21 cellular contexts compared by ENCODE assay signal in genomic region chr20:58627212-58628072, GRCh38. TPM values are rescaled to one million over a fixed set of nuclear protein-coding genes. Genes with fewer than 3 reads are reported as not detected.
DNase-seq lines count a peak whose midpoint lies in the region; ATAC-seq and TF ChIP-seq lines count a peak whose summit lies in the region.
"Had no signal": no experiment of that assay in that cellular context is flagged by ENCODE, and none has a peak within 500 bp of the region (broad histone marks: within the 10 kb centered on the region; RNA-seq: fewer than 3 reads in every experiment).

No MANE protein-coding gene starts in this region.

- H3K27ac ChIP-seq in HEK293 (ENCODE audit: extremely low read depth, low read depth, low read length): no peak overlapping the region
- H3K27ac ChIP-seq: BLaER1 treated with 17β-estradiol and CSF1 and Interleukin-3, amounts not matched to agents 10 nM and 100 nM; colonic mucosa; epithelial cell of prostate; left lung; ovary; Peyer's patch; transverse colon; WERI-Rb-1 had no signal

- no peaks in the 10 kb centered on the region for H3K36me3 Mint-ChIP-seq in T-helper 17 cell (ENCODE audit: low read depth)
- no peaks in the 10 kb centered on the region for H3K36me3 Mint-ChIP-seq in stimulated activated effector memory CD8-positive, alpha-beta T cell treated with anti-CD3 and anti-CD28 coated beads, Interleukin-12 subunit alpha, Interleukin-12 subunit beta, amount 100 ng/mL, for 72 hours
- no peaks in the 10 kb centered on the region for H3K36me3 Mint-ChIP-seq in activated CD4-positive, alpha-beta memory T cell treated with anti-CD3 and anti-CD28 coated beads, Interleukin-2, amount 10 ng/mL, durations not matched to agents 7 days and 5 days (ENCODE audit: low read depth)

- H3K36me3 ChIP-seq in HEK293 (ENCODE audit: control insufficient read depth in 2 of 2, insufficient read depth in 1 of 2, low read length in 2 of 2): no peaks in the 10 kb centered on the region
- H3K36me3 ChIP-seq: BLaER1 treated with 17β-estradiol and CSF1 and Interleukin-3, amounts not matched to agents 10 nM and 100 nM; colonic mucosa; left lung; MG63; ovary; Peyer's patch; transverse colon; WERI-Rb-1 had no signal

- CTCF ChIA-PET in HEK293 (lab: Yijun Ruan, JAX): interaction anchor here (0.9 kb wide), 1 partner anchor 21 kb away, joined by 3 read pairs; no protein-coding TSS in a partner anchor
- CTCF ChIA-PET in activated CD4-positive, alpha-beta memory T cell treated with anti-CD3 and anti-CD28 coated beads, Interleukin-2, amount 10 ng/mL, durations not matched to agents 7 days and 5 days (lab: Charles Lee): interaction anchor here (0.9 to 1.8 kb wide), 2 partner anchors 11 to 24 kb away, joined by 4 read pairs; partner anchors contain the start of gene STX16

- POLR2A ChIA-PET in HEK293 (lab: Yijun Ruan, JAX): no interaction called here
- POLR2A ChIA-PET in activated CD4-positive, alpha-beta memory T cell treated with anti-CD3 and anti-CD28 coated beads, Interleukin-2, amount 10 ng/mL, durations not matched to agents 7 days and 5 days (lab: Charles Lee): no interaction called here

- peak; percentile 87 for ATAC-seq in T-helper 17 cell
- ATAC-seq in stimulated activated effector memory CD8-positive, alpha-beta T cell treated with anti-CD3 and anti-CD28 coated beads, Interleukin-12 subunit alpha, Interleukin-12 subunit beta, amount 100 ng/mL, for 72 hours: no peak
- ATAC-seq: left lung had no signal

- H3K4me1 ChIP-seq in HEK293 (ENCODE audit: control insufficient read depth, insufficient read depth, low read length): no peaks in the 10 kb centered on the region
- H3K4me1 ChIP-seq: colonic mucosa, left lung, Peyer's patch had no signal

- no peaks in the 10 kb centered on the region for H3K27me3 Mint-ChIP-seq in T-helper 17 cell
- H3K27me3 Mint-ChIP-seq in activated CD4-positive, alpha-beta memory T cell treated with anti-CD3 and anti-CD28 coated beads, Interleukin-2, amount 10 ng/mL, durations not matched to agents 7 days and 5 days: no peaks in the 10 kb centered on the region

- no peak overlapping the region for H3K4me3 Mint-ChIP-seq in T-helper 17 cell
- no peak overlapping the region for H3K4me3 Mint-ChIP-seq in stimulated activated effector memory CD8-positive, alpha-beta T cell treated with anti-CD3 and anti-CD28 coated beads, Interleukin-12 subunit alpha, Interleukin-12 subunit beta, amount 100 ng/mL, for 72 hours
- H3K4me3 Mint-ChIP-seq in activated CD4-positive, alpha-beta memory T cell treated with anti-CD3 and anti-CD28 coated beads, Interleukin-2, amount 10 ng/mL, durations not matched to agents 7 days and 5 days: no peak overlapping the region

- DNase-seq in activated effector memory CD4-positive, alpha-beta T cell treated with Interleukin-2 at 50 U/mL for 16 hours: peak; percentile 55
- no peak for DNase-seq in activated effector memory CD4-positive, alpha-beta T cell treated with anti-CD3 and anti-CD28 coated beads, Interleukin-2, amount 50 U/mL, for 16 hours
- DNase-seq in T-helper 17 cell (no peak), SIG-M5 treated with dmso at 0.1 percent for 504 hours (lab: John Stamatoyannopoulos, UW; ENCODE audit: unreplicated experiment) (no peak), NCI-H187 (lab: John Stamatoyannopoulos, UW) (no peak)
- DNase-seq in stimulated activated effector memory CD8-positive, alpha-beta T cell treated with anti-CD3 and anti-CD28 coated beads, Interleukin-12 subunit alpha, Interleukin-12 subunit beta, amount 100 ng/mL, for 72 hours (ENCODE audit: low spot score in 2 of 2): no peak
- DNase-seq in activated CD4-positive, alpha-beta memory T cell treated with anti-CD3 and anti-CD28 coated beads, Interleukin-2, amount 10 ng/mL, durations not matched to agents 7 days and 5 days: no peak
- DNase-seq: activated gamma-delta T cell, colonic mucosa, HCEC 1CT, left lung, MG63, NCI-H2107, NCI-H526 treated with DMSO at 0.1 percent for 48 hours, ovary, Peyer's patch, transverse colon, WERI-Rb-1 had no signal

- peak overlapping the region; percentile 51 for H3K27ac Mint-ChIP-seq in T-helper 17 cell
- H3K27ac Mint-ChIP-seq in stimulated activated effector memory CD8-positive, alpha-beta T cell treated with anti-CD3 and anti-CD28 coated beads, Interleukin-12 subunit alpha, Interleukin-12 subunit beta, amount 100 ng/mL, for 72 hours: peak overlapping the region; percentile 60
- no peak overlapping the region for H3K27ac Mint-ChIP-seq in activated CD4-positive, alpha-beta memory T cell treated with anti-CD3 and anti-CD28 coated beads, Interleukin-2, amount 10 ng/mL, durations not matched to agents 7 days and 5 days

- no peak overlapping the region for H3K4me3 ChIP-seq in HEK293 (ENCODE audit: low read depth, low read length)
- H3K4me3 ChIP-seq: BLaER1 treated with 17β-estradiol and CSF1 and Interleukin-3, amounts not matched to agents 10 nM and 100 nM; colonic mucosa; left lung; MG63; ovary; Peyer's patch; transverse colon had no signal

- peaks cover 10% of the 10 kb centered on the region for H3K4me1 Mint-ChIP-seq in T-helper 17 cell
- peaks cover 8% of the 10 kb centered on the region for H3K4me1 Mint-ChIP-seq in stimulated activated effector memory CD8-positive, alpha-beta T cell treated with anti-CD3 and anti-CD28 coated beads, Interleukin-12 subunit alpha, Interleukin-12 subunit beta, amount 100 ng/mL, for 72 hours
- peaks cover 1% of the 10 kb centered on the region for H3K4me1 Mint-ChIP-seq in activated CD4-positive, alpha-beta memory T cell treated with anti-CD3 and anti-CD28 coated beads, Interleukin-2, amount 10 ng/mL, durations not matched to agents 7 days and 5 days

- H3K9me3 ChIP-seq in HEK293 (ENCODE audit: control insufficient read depth, insufficient read depth, low read depth, low read length): no peaks in the 10 kb centered on the region
- H3K9me3 ChIP-seq in T-helper 17 cell (ENCODE audit: control insufficient read depth, low read length, poor library complexity, severe bottlenecking): no peaks in the 10 kb centered on the region
- H3K9me3 ChIP-seq: BLaER1 treated with 17β-estradiol and CSF1 and Interleukin-3, amounts not matched to agents 10 nM and 100 nM; colonic mucosa; left lung; MG63; ovary; Peyer's patch; transverse colon had no signal

- no peak for TF ChIP-seq CTCF in HEK293 (tag by site-specific recombination; IDR thresholded peaks at IDR 0.05)

- H3K9me3 Mint-ChIP-seq in stimulated activated effector memory CD8-positive, alpha-beta T cell treated with anti-CD3 and anti-CD28 coated beads, Interleukin-12 subunit alpha, Interleukin-12 subunit beta, amount 100 ng/mL, for 72 hours: no peaks in the 10 kb centered on the region
- H3K9me3 Mint-ChIP-seq in activated CD4-positive, alpha-beta memory T cell treated with anti-CD3 and anti-CD28 coated beads, Interleukin-2, amount 10 ng/mL, durations not matched to agents 7 days and 5 days: no peaks in the 10 kb centered on the region

TF ChIP-seq in HEK293, 187 proteins besides CTCF, POLR2A, EP300 and RAD21:
- TF ChIP-seq ZIC2 (tag by site-specific recombination; IDR thresholded peaks at IDR 0.05): 0 out of 2 replicates have a peak, but pooled peaks have one; percentile 11
- TF ChIP-seq BCL11A (tag by site-specific recombination; IDR thresholded peaks at IDR 0.05; ENCODE audit: low read depth): no peak

RNA-seq across cellular contexts. Expression of gene STX16, which starts 23.6 kb away (rescaled TPM):
- total RNA-seq in T-helper 17 cell: 100 to 1,000 TPM; 161 to 167 TPM
- 100 to 1,000 TPM; 152 to 153 TPM for total RNA-seq in activated CD4-positive, alpha-beta memory T cell treated with anti-CD3 and anti-CD28 coated beads, Interleukin-2, amount 10 ng/mL, durations not matched to agents 7 days and 5 days
